Comparison of ENCODE assay signal across 1 cellular context in genomic region chr3:86782271-86782670, GRCh38.
TF ChIP-seq lines count a peak whose summit lies in the region.

No MANE protein-coding gene starts in this region.

TF ChIP-seq in H1, 55 proteins besides CTCF, POLR2A, EP300 and RAD21 (continued from another document):
- TF ChIP-seq POU5F1 (IDR thresholded peaks at IDR 0.05; ENCODE audit: low read depth, low read length) (no peak), TCF12 (IDR thresholded peaks at IDR 0.05; ENCODE audit: low read depth, low read length) (no peak)
